In genomic region chr1:9822897-9823692, GRCh38 we compare ENCODE assay signal across 8 cellular contexts. TPM values are rescaled to one million over a fixed set of nuclear protein-coding genes. Genes with fewer than 3 reads are reported as not detected.
DNase-seq lines count a peak whose midpoint lies in the region; ATAC-seq, FAIRE-seq and TF ChIP-seq lines count a peak whose summit lies in the region.

No MANE protein-coding gene starts in this region.

- H4K20me1 ChIP-seq in PC-3 (ENCODE audit: low read length) (peaks cover 22% of the 10 kb centered on the region), GM12878 (ENCODE audit: control insufficient read depth, insufficient read depth) (no peaks in the 10 kb centered on the region), smooth muscle cell (ENCODE audit: low read depth) (peaks cover 50% of the 10 kb centered on the region)

- BruUV-seq in PC-3 (replicated peaks; lab: Mats Ljungman, UMichigan) (no TSS peak), GM12878 (replicated peaks; lab: Mats Ljungman, UMichigan) (no TSS peak)

- H3K36me3 ChIP-seq in PC-3 (ENCODE audit: low read depth, low read length) = no peaks in the 10 kb centered on the region
- no peaks in the 10 kb centered on the region for H3K36me3 ChIP-seq in GM12878 (ENCODE audit: control insufficient read depth in 2 of 2, insufficient read depth in 2 of 2, low read length in 1 of 2)
- no peaks in the 10 kb centered on the region for H3K36me3 ChIP-seq in iPS-20b (ENCODE audit: insufficient read depth, low read depth, low read length)
- no peaks in the 10 kb centered on the region for H3K36me3 ChIP-seq in smooth muscle cell (ENCODE audit: low read depth)

- TF ChIP-seq POLR2A in GM12878 (IDR thresholded peaks at IDR 0.05; ENCODE audit: low read depth, low read length) = no peak

- 1% methylated on average over 38 of the region's 71 CpGs for WGBS in GM12878 (ENCODE audit: insufficient coverage, insufficient replicate concordance, low lambda C conversion rate, missing lambda C conversion rate)
- 1% methylated on average over 61 of the region's 71 CpGs for WGBS in smooth muscle cell (ENCODE audit: low lambda C conversion rate)

- POLR2A ChIA-PET in PC-3 (lab: Charles Lee; ENCODE audit: unreplicated experiment) (interaction anchor here (0.7 kb wide), 1 partner anchor 46 kb away, joined by 39 read pairs; no protein-coding TSS in a partner anchor), GM12878 (lab: Charles Lee) (no interaction called here)

- SMC1A ChIA-PET in GM12878 (lab: Charles Lee; ENCODE audit: uncharacterized antibody, unreplicated experiment) = interaction anchor here (0.7 to 7.2 kb wide), 5 partner anchors 12 to 44 kb away, joined by 3 to 49 read pairs (median 4); no protein-coding TSS in a partner anchor

- peaks cover 4% of the 10 kb centered on the region for H3F3A ChIP-seq in PC-3 (ENCODE audit: low read length, unreplicated experiment)
- peaks cover 35% of the 10 kb centered on the region for H3F3A ChIP-seq in smooth muscle cell (ENCODE audit: low read depth)

- peak overlapping the region; percentile 83 for H3K4me3 ChIP-seq in PC-3 (ENCODE audit: low read length)
- peak overlapping the region; percentile 96 for H3K4me3 ChIP-seq in GM12878
- H3K4me3 ChIP-seq in iPS-20b (ENCODE audit: low read length) = peak overlapping the region; percentile 75
- H3K4me3 ChIP-seq in smooth muscle cell = peak overlapping the region; percentile 87

- in situ Hi-C loops in GM12878 (cut with MboI) = no loop called here

- ATAC-seq in GM21526 (IDR thresholded peaks at IDR 0.05; ENCODE audit: low FRiP score, unreplicated experiment) (peak; percentile 13), PC-3 (peak; percentile 3), GM12878 (peak; percentile 50), HG03039 (IDR thresholded peaks at IDR 0.05; ENCODE audit: unreplicated experiment) (no peak)

- H2AFZ ChIP-seq in PC-3 (ENCODE audit: low read length) (peak overlapping the region; percentile 30), GM12878 (ENCODE audit: control insufficient read depth, low read depth, low read length) (peak overlapping the region; percentile 50), smooth muscle cell (ENCODE audit: low read depth) (peak overlapping the region; percentile 50)

- H3K9me3 ChIP-seq in PC-3 (ENCODE audit: low read length) (no peaks in the 10 kb centered on the region), GM12878 (replicated peaks; ENCODE audit: control insufficient read depth, insufficient read depth, low read length) (no peaks in the 10 kb centered on the region; the same call in 2 of the 3 replicates), iPS-20b (ENCODE audit: insufficient read depth, low read depth, low read length) (no peaks in the 10 kb centered on the region), smooth muscle cell (replicated peaks; ENCODE audit: low read depth) (no peaks in the 10 kb centered on the region)

- RAD21 ChIA-PET in GM12878 (lab: Charles Lee; ENCODE audit: unreplicated experiment) = interaction anchor here (1.5 kb wide), 1 partner anchor 38 kb away, joined by 11 read pairs; no protein-coding TSS in a partner anchor

- no peaks in the 10 kb centered on the region for H3K27me3 ChIP-seq in PC-3 (ENCODE audit: low read length)
- H3K27me3 ChIP-seq in GM12878 (replicated peaks in 1 of 2; ENCODE audit: control insufficient read depth in 2 of 2, insufficient read depth in 2 of 2, low read length in 1 of 2) = no peaks in the 10 kb centered on the region
- H3K27me3 ChIP-seq in iPS-20b (ENCODE audit: insufficient read depth, low read length) = peaks cover 40% of the 10 kb centered on the region
- no peaks in the 10 kb centered on the region for H3K27me3 ChIP-seq in smooth muscle cell (ENCODE audit: low read depth)

- peaks cover 38% of the 10 kb centered on the region for H3K4me1 ChIP-seq in PC-3 (ENCODE audit: insufficient read depth, low read length)
- H3K4me1 ChIP-seq in GM12878 (ENCODE audit: control insufficient read depth, insufficient read depth, low read length) = peaks cover 26% of the 10 kb centered on the region
- peaks cover 3% of the 10 kb centered on the region; the same call in 1 of the 2 replicates for H3K4me1 ChIP-seq in iPS-20b (ENCODE audit: insufficient read depth, low read length)
- peaks cover 26% of the 10 kb centered on the region for H3K4me1 ChIP-seq in smooth muscle cell (ENCODE audit: low read depth)

- no peak for TF ChIP-seq EP300 in GM12878 (IDR thresholded peaks at IDR 0.05; ENCODE audit: borderline replicate concordance in 1 of 2, control insufficient read depth in 1 of 2, low read depth in 2 of 2, low read length in 2 of 2)

- intact Hi-C loops in PC-3 (cut with micrococcal nuclease) = loop anchor here (10.0 kb wide), 1 partner anchor 882 kb away; no protein-coding TSS in a partner anchor
- intact Hi-C loops in GM12878 (cut with micrococcal nuclease; ENCODE audit: unreplicated experiment) = loop anchor here (2.0 kb wide), 2 partner anchors 36 to 42 kb away; no protein-coding TSS in a partner anchor

- no peaks in the 10 kb centered on the region for H3K9me2 ChIP-seq in PC-3 (replicated peaks; ENCODE audit: low read length)

- no peak for TF ChIP-seq CTCF in PC-3 (conservative IDR thresholded peaks at IDR 0.05; ENCODE audit: low read depth, low read length)
- TF ChIP-seq CTCF in GM12878 (IDR thresholded peaks at IDR 0.05 in 2 of 3, conservative IDR thresholded peaks at IDR 0.05 in 1 of 3; ENCODE audit: control insufficient read depth in 2 of 3, extremely low read depth in 1 of 3, insufficient read depth in 1 of 3, low read depth in 3 of 3, low read length in 3 of 3) = no peak
- TF ChIP-seq CTCF in smooth muscle cell (IDR thresholded peaks at IDR 0.05; ENCODE audit: borderline replicate concordance, insufficient read depth, poor library complexity, severe bottlenecking) = no peak

- H3K4me2 ChIP-seq in PC-3 (ENCODE audit: low read length) (peak overlapping the region; percentile 88), GM12878 (ENCODE audit: control insufficient read depth, insufficient read depth) (peak overlapping the region; percentile 78), smooth muscle cell (peak overlapping the region; percentile 92)

- CTCF ChIA-PET in PC-3 (lab: Charles Lee) (no interaction called here), GM12878 (lab: Yijun Ruan, JAX) (interaction anchor here (1.0 to 4.4 kb wide), 6 partner anchors 10 to 45 kb away, joined by 3 to 40 read pairs (median 4); no protein-coding TSS in a partner anchor)

- peak; percentile 63 for DNase-seq in Ammon's horn (ENCODE audit: low spot score)
- DNase-seq in PC-3 = peak; percentile 31
- no peak for DNase-seq in GM12878 (ENCODE audit: low read depth, low spot score)
- no peak for DNase-seq in smooth muscle cell (lab: John Stamatoyannopoulos, UW; ENCODE audit: unreplicated experiment)
- no peak for DNase-seq in T1000 (lab: John Stamatoyannopoulos, UW)

- H3K9ac ChIP-seq in PC-3 (ENCODE audit: low read length) = peak overlapping the region; percentile 44
- H3K9ac ChIP-seq in GM12878 (ENCODE audit: control insufficient read depth, insufficient read depth, low read length) = peak overlapping the region; percentile 81
- peak overlapping the region; percentile 76 for H3K9ac ChIP-seq in iPS-20b (ENCODE audit: low read depth, low read length)
- H3K9ac ChIP-seq in smooth muscle cell (ENCODE audit: low read depth) = peak overlapping the region; percentile 2

- TF ChIP-seq RAD21 in GM12878 (IDR thresholded peaks at IDR 0.05; ENCODE audit: insufficient read depth, low read depth, low read length) = no peak

- peak; percentile 59 for FAIRE-seq in GM12878 (lab: Jason Lieb, UNC)

- H3K79me2 ChIP-seq in PC-3 (ENCODE audit: low read length) (peaks cover 54% of the 10 kb centered on the region), GM12878 (ENCODE audit: control insufficient read depth, insufficient read depth, low read length) (peaks cover 46% of the 10 kb centered on the region), smooth muscle cell (ENCODE audit: low read depth) (peaks cover 44% of the 10 kb centered on the region)

- H3K27ac ChIP-seq in PC-3 (ENCODE audit: low read length) = no peak overlapping the region
- H3K27ac ChIP-seq in GM12878 (ENCODE audit: control insufficient read depth, insufficient read depth) = peak overlapping the region; percentile 32; the same call in 1 of the 2 replicates
- no peak overlapping the region for H3K27ac ChIP-seq in iPS-20b (ENCODE audit: low read length)
- H3K27ac ChIP-seq in smooth muscle cell (ENCODE audit: low read depth) = no peak overlapping the region

TF ChIP-seq in GM12878, 131 proteins besides CTCF, POLR2A, EP300 and RAD21 (continues in another document):
- 0 out of 2 replicates have a peak, but pooled peaks have one; percentile 11 for TF ChIP-seq RUNX3 (IDR thresholded peaks at IDR 0.05; ENCODE audit: low read length)
- no peak for TF ChIP-seq FOXK2 (IDR thresholded peaks at IDR 0.05)
- TF ChIP-seq YY1 (IDR thresholded peaks at IDR 0.05; ENCODE audit: low read depth, low read length) = no peak
- TF ChIP-seq POU2F2 (IDR thresholded peaks at IDR 0.05; ENCODE audit: borderline replicate concordance, low read depth, low read length) = 0 out of 3 replicates have a peak, but pooled peaks have one; percentile 15
- TF ChIP-seq IKZF1 (conservative IDR thresholded peaks at IDR 0.05) = no peak

RNA-seq across cellular contexts. Expression of gene CLSTN1, which starts 0.7 kb away (rescaled TPM):
- total RNA-seq in PC-3 (2014; rRNA removed) (98.3 and 117 TPM in 2 replicates), GM12878 (2014; rRNA removed) (24.9 and 32.3 TPM in 2 replicates), GM12878 (2014; rRNA removed; fragmentation: Illumina TruSeq; extraction: Trizol) (18.4 and 21.5 TPM in 2 replicates), GM12878 (2021) (63.2 and 64.4 TPM in 2 replicates), smooth muscle cell (45.4 and 51.3 TPM in 2 replicates)
- 36.4 and 44.3 TPM in 2 replicates for total RNA-seq in GM12878 (2013; cell fraction: nucleolus; rRNA removed)
- 22.3 TPM for polyA plus RNA-seq in GM12878 (2011; ENCODE audit: low read depth)
- polyA plus RNA-seq in GM12878 (2011; rRNA removed) (7.0 and 11.7 TPM in 2 replicates), GM12878 (2014; fragmentation: Illumina TruSeq; extraction: Trizol) (31.3 and 37.6 TPM in 2 replicates), GM12878 (2014; fragmentation: Nextera tagmentation; extraction: Ambion mirVana) (1 to 10 TPM; 2.7 to 5.6 TPM), GM12878 (2014; rRNA removed) (29.5 and 32.0 TPM in 2 replicates), GM12878 (2016; fragmentation: Nextera tagmentation; extraction: Ambion mirVana) (10 to 100 TPM in 1 of 2 experiments, 1 to 10 TPM in 1; 6.5 to 24.9 TPM), smooth muscle cell (83.5 and 90.8 TPM in 2 replicates)
- 18.3 and 21.7 TPM in 2 replicates for polyA plus RNA-seq in GM12878 (2011; cell fraction: cytosol; rRNA removed)
- polyA plus RNA-seq in GM12878 (2011; cell fraction: nucleus; rRNA removed) = 25.4 and 32.6 TPM in 2 replicates
- 46.2 and 49.9 TPM in 2 replicates for polyA plus RNA-seq in GM12878 (2012)
- polyA minus RNA-seq in GM12878 (2011; rRNA and poly(A)+ RNA removed) = 14.1 and 17.1 TPM in 2 replicates
- polyA minus RNA-seq in GM12878 (2011; cell fraction: cytosol; rRNA and poly(A)+ RNA removed) = 16.7 and 19.6 TPM in 2 replicates
- 6.3 and 11.1 TPM in 2 replicates for polyA minus RNA-seq in GM12878 (2011; cell fraction: nucleus; rRNA and poly(A)+ RNA removed)

Comparison
In these comparisons a context has a peak if more than half of its experiments do, and no peak if none do; other contexts are left out.
1. DNase-seq: peak in Ammon's horn (single experiment) and PC-3 (single experiment); none in GM12878 (single experiment), smooth muscle cell (single experiment) and T1000 (single experiment).
2. H3K9ac ChIP-seq: peak in every context shown above with its lines; median percentile 81 in GM12878; 76 in iPS-20b; 44 in PC-3; 2 in smooth muscle cell.
3. Peak in every context shown above with its lines, with median percentiles within 50 percentile points of each other: H2AFZ ChIP-seq, H3K4me2 ChIP-seq and H3K4me3 ChIP-seq.